In the genomic region with DNA sequence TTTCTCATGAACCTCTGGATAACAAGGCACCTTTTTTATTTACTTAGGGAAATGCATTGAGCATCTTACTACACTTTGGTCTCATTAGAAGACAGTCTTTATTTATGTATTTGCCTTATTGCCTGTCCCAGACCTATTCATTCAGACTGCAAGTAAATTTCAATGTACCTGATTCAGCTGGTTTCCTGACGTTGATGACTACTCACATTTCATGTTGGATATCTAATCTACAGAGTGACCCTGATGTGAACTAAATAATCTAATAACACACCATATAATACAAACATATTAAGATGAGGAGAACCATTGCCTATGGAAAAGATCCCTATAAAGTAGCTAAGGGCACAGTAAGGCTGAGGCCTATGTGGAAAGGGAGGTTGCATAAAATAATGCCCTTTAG, we compare ENCODE assay signal across 26 cellular contexts.
"Had no signal": no experiment of that assay in that cellular context is flagged by ENCODE, and none has a peak within 500 bp of the region (broad histone marks: within the 10 kb centered on the region; RNA-seq: fewer than 3 reads in every experiment).

No MANE protein-coding gene starts in this region.

- H3K36me3 Mint-ChIP-seq: activated CD4-positive, alpha-beta memory T cell treated with anti-CD3 and anti-CD28 coated beads for 36 hours; naive B cell had no signal

- DNase-seq: activated CD4-positive, alpha-beta memory T cell treated with anti-CD3 and anti-CD28 coated beads for 36 hours; activated CD4-positive, alpha-beta T cell treated with anti-CD3 and anti-CD28 coated beads, Interleukin-2, amount 10 ng/mL, durations not matched to agents 24 days and 14 days; activated CD4-positive, CD25-positive, alpha-beta regulatory T cell treated with anti-CD3 and anti-CD28 coated beads, Interleukin-2, amount 50 U/mL, for 72 hours; activated CD8-positive, alpha-beta memory T cell treated with anti-CD3 and anti-CD28 coated beads, Interleukin-2, amount 50 U/mL, for 48 hours; activated gamma-delta T cell treated with Interleukin-2 at 50 U/mL for 16 hours; activated naive CD4-positive, alpha-beta T cell treated with anti-CD3 and anti-CD28 coated beads, Interleukin-2, amount 50 U/mL, for 16 hours; activated T-cell treated with anti-CD3 and anti-CD28 coated beads, Interleukin-2, amount 50 U/mL, for 24 hours; amniotic stem cell; brain microvascular endothelial cell; caudate nucleus; cortex of kidney; effector memory CD8-positive, alpha-beta T cell; islet precursor cell; left ventricle myocardium superior; naive B cell; ovary; sigmoid colon; small intestine; stimulated activated CD4-positive, alpha-beta T cell treated with anti-CD3 and anti-CD28 coated beads, Interleukin-1b, Interleukin-23, amount 100 ng/mL, for 48 hours; stimulated activated naive CD4-positive, alpha-beta T cell; tibial artery; upper lobe of right lung had no signal

- H3K27me3 Mint-ChIP-seq: activated CD4-positive, alpha-beta memory T cell treated with anti-CD3 and anti-CD28 coated beads for 36 hours; activated CD4-positive, alpha-beta T cell treated with anti-CD3 and anti-CD28 coated beads, Interleukin-2, amount 10 ng/mL, durations not matched to agents 24 days and 14 days; activated T-cell treated with anti-CD3 and anti-CD28 coated beads, Interleukin-2, amount 50 U/mL, for 24 hours; effector memory CD8-positive, alpha-beta T cell; naive B cell; progenitor cell of endocrine pancreas had no signal

- H3K36me3 ChIP-seq: brain microvascular endothelial cell, gastroesophageal sphincter, ovary, sigmoid colon, suprapubic skin, tibial artery, upper lobe of right lung had no signal

- ATAC-seq: effector memory CD8-positive, alpha-beta T cell; gastroesophageal sphincter; left ventricle myocardium superior; upper lobe of right lung had no signal

- H3K4me2 ChIP-seq: hepatocyte had no signal

- H3K4me3 ChIP-seq: gastroesophageal sphincter, hepatocyte, ovary, sigmoid colon, suprapubic skin, tibial artery, upper lobe of right lung had no signal

- H3K4me1 ChIP-seq: gastroesophageal sphincter, sigmoid colon, suprapubic skin, tibial artery, upper lobe of right lung had no signal

- H2AFZ ChIP-seq: hepatocyte had no signal

- H3K9me3 Mint-ChIP-seq: activated CD4-positive, alpha-beta memory T cell treated with anti-CD3 and anti-CD28 coated beads for 36 hours; activated CD4-positive, alpha-beta T cell treated with anti-CD3 and anti-CD28 coated beads, Interleukin-2, amount 10 ng/mL, durations not matched to agents 24 days and 14 days; activated T-cell treated with anti-CD3 and anti-CD28 coated beads, Interleukin-2, amount 50 U/mL, for 24 hours had no signal

- H3K9me3 ChIP-seq: gastroesophageal sphincter, ovary, sigmoid colon, suprapubic skin, tibial artery, upper lobe of right lung had no signal

- H3K27ac Mint-ChIP-seq: activated CD4-positive, alpha-beta memory T cell treated with anti-CD3 and anti-CD28 coated beads for 36 hours; activated CD4-positive, alpha-beta T cell treated with anti-CD3 and anti-CD28 coated beads, Interleukin-2, amount 10 ng/mL, durations not matched to agents 24 days and 14 days; activated T-cell treated with anti-CD3 and anti-CD28 coated beads, Interleukin-2, amount 50 U/mL, for 24 hours; effector memory CD8-positive, alpha-beta T cell; naive B cell; progenitor cell of endocrine pancreas had no signal

- H3K27me3 ChIP-seq: brain microvascular endothelial cell, gastroesophageal sphincter, hepatocyte, ovary, sigmoid colon, suprapubic skin, tibial artery, upper lobe of right lung had no signal

- H3K27ac ChIP-seq: brain microvascular endothelial cell, gastroesophageal sphincter, hepatocyte, ovary, sigmoid colon, suprapubic skin, tibial artery, upper lobe of right lung had no signal

- H3K79me2 ChIP-seq: hepatocyte had no signal

- H3K4me1 Mint-ChIP-seq: activated CD4-positive, alpha-beta T cell treated with anti-CD3 and anti-CD28 coated beads, Interleukin-2, amount 10 ng/mL, durations not matched to agents 24 days and 14 days; naive B cell had no signal

- H3K4me3 Mint-ChIP-seq: activated CD4-positive, alpha-beta memory T cell treated with anti-CD3 and anti-CD28 coated beads for 36 hours; activated CD4-positive, alpha-beta T cell treated with anti-CD3 and anti-CD28 coated beads, Interleukin-2, amount 10 ng/mL, durations not matched to agents 24 days and 14 days; activated T-cell treated with anti-CD3 and anti-CD28 coated beads, Interleukin-2, amount 50 U/mL, for 24 hours; effector memory CD8-positive, alpha-beta T cell; naive B cell had no signal
